In genomic region chr16:14193316-14193871, GRCh38 we compare ENCODE assay signal across 9 cellular contexts.
DNase-seq lines count a peak whose midpoint lies in the region; ATAC-seq and TF ChIP-seq lines count a peak whose summit lies in the region.
"Had no signal": no experiment of that assay in that cellular context is flagged by ENCODE, and none has a peak within 500 bp of the region (broad histone marks: within the 10 kb centered on the region; RNA-seq: fewer than 3 reads in every experiment).

No MANE protein-coding gene starts in this region.

- H3K4me1 Mint-ChIP-seq in CD8-positive, alpha-beta T cell (ENCODE audit: low read depth): peaks cover 46% of the 10 kb centered on the region

- H3K27ac ChIP-seq in CD8-positive, alpha-beta T cell (ENCODE audit: low read depth, low read length): peak overlapping the region; percentile 2
- H3K27ac ChIP-seq in RWPE1: no peak overlapping the region

- no peaks in the 10 kb centered on the region for H3K9me3 ChIP-seq in CD8-positive, alpha-beta T cell (ENCODE audit: low read length)

- peaks cover under 1% of the 10 kb centered on the region for H3K36me3 Mint-ChIP-seq in CD8-positive, alpha-beta T cell

- H3K9me3 Mint-ChIP-seq in CD8-positive, alpha-beta T cell: no peaks in the 10 kb centered on the region

- intact Hi-C loops in CD8-positive, alpha-beta T cell (cut with DNase I, micrococcal nuclease): loop anchor here in 1 of 2 experiments (5.0 kb wide), 1 partner anchor 121 kb away; the partner anchor contains the start of gene MRTFB
- intact Hi-C loops in sciatic nerve (cut with DNase I): no loop called here

- peaks cover 23% of the 10 kb centered on the region for H3K4me1 ChIP-seq in CD8-positive, alpha-beta T cell (ENCODE audit: insufficient read depth, low read length)

- no peaks in the 10 kb centered on the region for H3K27me3 ChIP-seq in CD8-positive, alpha-beta T cell (ENCODE audit: insufficient read depth, low read length)
- H3K27me3 ChIP-seq: heart right ventricle had no signal

- peak; percentile 64 for ATAC-seq in CD8-positive, alpha-beta T cell
- ATAC-seq in GM19397 (IDR thresholded peaks at IDR 0.05; ENCODE audit: unreplicated experiment) (peak; percentile 77), HG03460 (IDR thresholded peaks at IDR 0.05; ENCODE audit: unreplicated experiment) (peak; percentile 90), sciatic nerve (no peak)

- peak in 1 of 7 experiments; percentile 11 for DNase-seq in CD8-positive, alpha-beta T cell
- peak; percentile 22 to 32 for DNase-seq in activated CD4-positive, alpha-beta T cell treated with anti-CD3 and anti-CD28 coated beads, Interleukin-2, amount 50 U/mL, for 48 hours
- DNase-seq in stimulated activated CD4-positive, alpha-beta T cell treated with anti-CD3 and anti-CD28 coated beads, TNF-alpha, amount 100 ng/mL, for 48 hours (ENCODE audit: low read depth in 3 of 3): peak in 2 of 3 donors; percentile 10 to 18
- DNase-seq in superior temporal gyrus (ENCODE audit: extremely low spot score) (no peak), RWPE1 (ENCODE audit: low spot score) (no peak), sciatic nerve (ENCODE audit: low spot score) (no peak)
- DNase-seq: heart right ventricle had no signal

- H3K4me3 ChIP-seq in CD8-positive, alpha-beta T cell (ENCODE audit: low read depth, low read length): peak overlapping the region; percentile 31

- CTCF ChIA-PET in CD8-positive, alpha-beta T cell (lab: Charles Lee): no interaction called here
- CTCF ChIA-PET in RWPE1 (lab: Yijun Ruan, JAX): no interaction called here

- no peak for TF ChIP-seq CTCF in CD8-positive, alpha-beta T cell (IDR thresholded peaks at IDR 0.05)
- no peak for TF ChIP-seq CTCF in RWPE1 (conservative IDR thresholded peaks at IDR 0.05; ENCODE audit: low read depth)

- no peaks in the 10 kb centered on the region for H3K27me3 Mint-ChIP-seq in CD8-positive, alpha-beta T cell (ENCODE audit: low read depth)

- H3K4me3 Mint-ChIP-seq in CD8-positive, alpha-beta T cell: peak overlapping the region; percentile 71

- POLR2A ChIA-PET in CD8-positive, alpha-beta T cell (lab: Charles Lee): no interaction called here
- POLR2A ChIA-PET in RWPE1 (lab: Yijun Ruan, JAX; ENCODE audit: low non-redundant PET): no interaction called here

- no peaks in the 10 kb centered on the region for H3K36me3 ChIP-seq in CD8-positive, alpha-beta T cell (ENCODE audit: insufficient read depth, low read length)

- H3K27ac Mint-ChIP-seq in CD8-positive, alpha-beta T cell: peak overlapping the region; percentile 92

Comparison
In these comparisons a context has a peak if more than half of its experiments do, and no peak if none do; other contexts are left out.
1. DNase-seq: peak in activated CD4-positive, alpha-beta T cell treated with anti-CD3 and anti-CD28 coated beads, Interleukin-2, amount 50 U/mL, for 48 hours (2 of 2) and stimulated activated CD4-positive, alpha-beta T cell treated with anti-CD3 and anti-CD28 coated beads, TNF-alpha, amount 100 ng/mL, for 48 hours (2 of 3); none in superior temporal gyrus (single experiment), RWPE1 (single experiment) and sciatic nerve (single experiment).